Comparison of ENCODE assay signal across 21 cellular contexts in the genomic region with DNA sequence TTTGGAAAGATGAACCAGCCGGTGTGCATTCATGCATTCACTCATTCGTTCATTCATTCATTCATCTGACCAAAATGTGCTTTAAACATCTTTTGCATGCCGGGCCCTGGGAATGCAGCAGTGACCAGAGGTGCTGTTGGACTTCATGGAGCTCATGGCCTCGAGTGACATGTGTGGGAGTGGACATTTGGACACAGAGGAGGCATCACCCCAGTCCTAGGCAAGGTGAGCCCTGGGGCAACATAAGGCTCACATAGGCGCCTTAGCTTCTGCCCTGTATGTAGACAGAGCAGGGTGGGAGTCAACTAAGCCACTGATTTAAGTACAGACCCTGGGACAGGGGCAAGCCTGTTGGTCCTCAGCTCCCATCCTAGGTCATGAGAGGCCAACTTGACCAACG.
"Had no signal": no experiment of that assay in that cellular context is flagged by ENCODE, and none has a peak within 500 bp of the region (broad histone marks: within the 10 kb centered on the region; RNA-seq: fewer than 3 reads in every experiment).

No MANE protein-coding gene starts in this region.

- H3K9me3 ChIP-seq: ovary, prostate gland, right atrium auricular region, sigmoid colon, suprapubic skin, testis, tibial artery, transverse colon, upper lobe of right lung, uterus had no signal

- H3K4me1 ChIP-seq: parathyroid adenoma, prostate gland, tibial artery, transverse colon, uterus had no signal

- H3K4me3 ChIP-seq: ovary, prostate gland, right atrium auricular region, sigmoid colon, suprapubic skin, testis, tibial artery, transverse colon, upper lobe of right lung, uterus had no signal

- H3K4me3 Mint-ChIP-seq: naive thymus-derived CD8-positive, alpha-beta T cell; natural killer cell treated with Interleukin-12 subunit alpha and Interleukin-12 subunit beta and Interleukin-15 and Interleukin-18, amount 100 ng/mL, for 72 hours; neural crest cell; stimulated activated effector memory CD8-positive, alpha-beta T cell treated with anti-CD3 and anti-CD28 coated beads, Interleukin-12 subunit alpha, Interleukin-12 subunit beta, amount 100 ng/mL, for 72 hours; stimulated activated naive CD8-positive, alpha-beta T cell treated with anti-CD3 and anti-CD28 coated beads, Interleukin-15, Interleukin-2, amounts not matched to agents 100 ng/mL and 50 ng/mL, for 24 hours; type B pancreatic cell had no signal

- H3K36me3 Mint-ChIP-seq: naive B cell; naive thymus-derived CD8-positive, alpha-beta T cell; natural killer cell treated with Interleukin-12 subunit alpha and Interleukin-12 subunit beta and Interleukin-15 and Interleukin-18, amount 100 ng/mL, for 72 hours; stimulated activated effector memory CD8-positive, alpha-beta T cell treated with anti-CD3 and anti-CD28 coated beads, Interleukin-12 subunit alpha, Interleukin-12 subunit beta, amount 100 ng/mL, for 72 hours; stimulated activated naive B cell treated with anti-CD40 and anti-IgM and Interleukin-4, amounts not matched to agents 10 μg/mL and 1 μg/mL and 100 μg/mL, for 72 hours; type B pancreatic cell had no signal

- H3K27me3 ChIP-seq: ovary, right atrium auricular region, testis, upper lobe of right lung, uterus had no signal

- H3K79me2 ChIP-seq: parathyroid adenoma had no signal

- H3K9me3 Mint-ChIP-seq: naive B cell; naive thymus-derived CD8-positive, alpha-beta T cell; natural killer cell treated with Interleukin-12 subunit alpha and Interleukin-12 subunit beta and Interleukin-15 and Interleukin-18, amount 100 ng/mL, for 72 hours; nephron progenitor cell; neural crest cell; stimulated activated effector memory CD8-positive, alpha-beta T cell treated with anti-CD3 and anti-CD28 coated beads, Interleukin-12 subunit alpha, Interleukin-12 subunit beta, amount 100 ng/mL, for 72 hours; stimulated activated naive B cell treated with anti-CD40 and anti-IgM and Interleukin-4, amounts not matched to agents 10 μg/mL and 1 μg/mL and 100 μg/mL, for 72 hours; stimulated activated naive CD8-positive, alpha-beta T cell treated with anti-CD3 and anti-CD28 coated beads, Interleukin-15, Interleukin-2, amounts not matched to agents 100 ng/mL and 50 ng/mL, for 24 hours; type B pancreatic cell had no signal

- H3K9ac ChIP-seq: parathyroid adenoma had no signal

- H3K27ac Mint-ChIP-seq: naive B cell; naive thymus-derived CD8-positive, alpha-beta T cell; natural killer cell treated with Interleukin-12 subunit alpha and Interleukin-12 subunit beta and Interleukin-15 and Interleukin-18, amount 100 ng/mL, for 72 hours; nephron progenitor cell; stimulated activated effector memory CD8-positive, alpha-beta T cell treated with anti-CD3 and anti-CD28 coated beads, Interleukin-12 subunit alpha, Interleukin-12 subunit beta, amount 100 ng/mL, for 72 hours; stimulated activated naive B cell treated with anti-CD40 and anti-IgM and Interleukin-4, amounts not matched to agents 10 μg/mL and 1 μg/mL and 100 μg/mL, for 72 hours; stimulated activated naive CD8-positive, alpha-beta T cell treated with anti-CD3 and anti-CD28 coated beads, Interleukin-15, Interleukin-2, amounts not matched to agents 100 ng/mL and 50 ng/mL, for 24 hours had no signal

- H3K27ac ChIP-seq: ovary, parathyroid adenoma, prostate gland, right atrium auricular region, sigmoid colon, suprapubic skin, testis, tibial artery, transverse colon, upper lobe of right lung, uterus had no signal

- H3K36me3 ChIP-seq: ovary, prostate gland, right atrium auricular region, sigmoid colon, suprapubic skin, tibial artery, transverse colon, upper lobe of right lung, uterus had no signal

- FAIRE-seq: small intestine had no signal
